Comparison of ENCODE assay signal across 9 cellular contexts in the genomic region with DNA sequence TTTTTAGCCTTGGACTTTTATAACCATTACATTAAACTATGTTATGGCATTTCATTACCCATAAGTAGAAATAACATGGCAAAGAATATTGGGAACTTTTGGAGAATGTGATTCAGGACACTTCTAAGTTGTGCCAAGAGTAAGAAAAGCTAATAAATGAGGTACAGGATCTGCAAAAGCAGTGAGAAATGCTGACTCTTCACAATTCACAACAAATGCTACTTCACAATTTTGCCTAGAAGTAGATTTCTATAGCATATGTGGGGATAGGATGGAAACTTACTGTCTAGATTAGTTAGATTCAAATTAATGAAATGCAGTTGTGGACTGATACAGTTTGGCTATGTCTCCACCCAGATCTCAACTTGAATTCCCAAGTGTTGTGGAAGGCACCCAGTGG.
"Had no signal": no experiment of that assay in that cellular context is flagged by ENCODE, and none has a peak within 500 bp of the region (broad histone marks: within the 10 kb centered on the region; RNA-seq: fewer than 3 reads in every experiment).

No MANE protein-coding gene starts in this region.

- H3K4me3 ChIP-seq: GM23248 had no signal

- H3K9ac ChIP-seq: GM23248, KMS-11 had no signal

- DNase-seq: GM23248, GOT3, H9, HCEC 1CT, Karpas-422, KBM-7 had no signal

- H3K27ac ChIP-seq: GM23248, KMS-11 had no signal

- H3K4me3 Mint-ChIP-seq: H9 had no signal

- FAIRE-seq: H54, HTR-8/SVneo had no signal

- H3K4me2 ChIP-seq: KMS-11 had no signal

- H2AFZ ChIP-seq: GM23248 had no signal
